ENCODE assay signal across 8 cellular contexts in the genomic region with DNA sequence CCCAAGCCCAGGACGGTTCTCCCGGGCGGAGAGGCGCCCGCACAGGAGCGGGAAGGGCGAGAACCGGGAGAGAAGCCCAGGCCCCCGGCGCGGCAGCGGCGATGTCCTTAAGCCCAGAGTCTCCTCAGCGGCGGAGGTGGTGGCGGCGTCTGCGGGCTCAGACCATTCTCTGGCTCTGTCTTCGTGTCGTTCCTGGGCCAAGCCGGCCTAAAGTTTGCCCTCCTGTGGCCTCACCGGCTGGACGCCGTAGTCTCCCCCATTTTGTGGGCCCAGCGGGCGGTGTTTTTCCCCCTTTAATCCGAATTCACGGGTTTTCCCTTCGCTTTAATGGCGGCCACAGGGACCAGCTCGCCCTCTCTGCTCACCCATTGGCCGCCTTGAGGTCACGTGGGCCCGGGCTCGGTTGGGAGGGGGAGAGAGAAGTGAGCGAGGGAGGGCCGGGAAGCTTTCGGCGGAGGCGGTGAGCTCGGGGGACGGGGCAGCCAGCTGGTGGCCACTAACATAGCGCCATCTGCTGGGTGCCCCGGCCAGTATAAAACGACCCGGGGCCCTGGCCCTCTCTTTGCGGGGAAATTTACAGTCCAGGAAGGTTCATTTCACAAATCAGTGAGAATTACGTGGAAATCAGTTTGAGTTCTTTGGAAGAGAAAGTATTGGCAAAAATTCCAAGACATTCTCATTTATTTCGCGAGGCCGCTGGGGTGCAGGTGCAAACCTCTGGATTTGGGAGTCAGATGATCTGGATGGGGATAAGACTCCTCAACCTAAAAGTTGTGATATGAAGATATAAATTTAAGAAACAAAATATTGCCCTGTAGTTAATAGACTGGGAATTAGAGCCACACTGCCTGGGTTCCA. TPM values are rescaled to one million over a fixed set of nuclear protein-coding genes. Genes with fewer than 3 reads are reported as not detected.
A peak's percentile ranks its signal among the peaks of the same experiment; 100 is the strongest.
DNase-seq lines count a peak whose midpoint lies in the region; ATAC-seq and TF ChIP-seq lines count a peak whose summit lies in the region.

No MANE protein-coding gene starts in this region.

- intact Hi-C loops in activated CD4-positive, alpha-beta T cell treated with anti-CD3 and anti-CD28 coated beads, Interleukin-2, amount 10 ng/mL, durations not matched to agents 24 days and 14 days (cut with micrococcal nuclease) = loop anchor here (1.0 to 10.0 kb wide), 4 partner anchors 139 to 1671 kb away; partner anchors contain the start of genes BRIP1, INTS2 and USP32
- intact Hi-C loops in left colon (cut with DNase I, micrococcal nuclease) = loop anchor here in 1 of 2 donors (10.0 kb wide), 1 partner anchor 201 kb away; the partner anchor contains the start of gene BRIP1

- H3K36me3 Mint-ChIP-seq in activated CD4-positive, alpha-beta T cell treated with anti-CD3 and anti-CD28 coated beads, Interleukin-2, amount 10 ng/mL, durations not matched to agents 24 days and 14 days (ENCODE audit: low read depth) = peaks cover 22% of the 10 kb centered on the region

- ATAC-seq in GM19328 (IDR thresholded peaks at IDR 0.05; ENCODE audit: unreplicated experiment) (peak; percentile 92), HG03469 (IDR thresholded peaks at IDR 0.05; ENCODE audit: unreplicated experiment) (peak; percentile 52), left colon (peak; percentile 96)

- H3K4me1 Mint-ChIP-seq in activated CD4-positive, alpha-beta T cell treated with anti-CD3 and anti-CD28 coated beads, Interleukin-2, amount 10 ng/mL, durations not matched to agents 24 days and 14 days = peaks cover 29% of the 10 kb centered on the region

- peak overlapping the region; percentile 99 for H3K27ac Mint-ChIP-seq in activated CD4-positive, alpha-beta T cell treated with anti-CD3 and anti-CD28 coated beads, Interleukin-2, amount 10 ng/mL, durations not matched to agents 24 days and 14 days

- DNase-seq in NCI-H526 (lab: John Stamatoyannopoulos, UW) = peak; percentile 94 to 99
- peak; percentile 99 for DNase-seq in activated CD4-positive, alpha-beta T cell treated with anti-CD3 and anti-CD28 coated beads, Interleukin-2, amount 10 ng/mL, durations not matched to agents 24 days and 14 days
- peak; percentile 99 for DNase-seq in coronary artery (ENCODE audit: low spot score)
- DNase-seq in left colon = peak; percentile 98 to 99
- peak; percentile 95 to 97 for DNase-seq in stimulated activated CD4-positive, alpha-beta T cell treated with anti-CD3 and anti-CD28 coated beads, Interleukin-1b, Interleukin-23, amount 100 ng/mL, for 4 hours (ENCODE audit: low read depth in 2 of 2)

- H3K4me3 ChIP-seq in coronary artery = peak overlapping the region; percentile 94

- no peaks in the 10 kb centered on the region for H3K9me3 Mint-ChIP-seq in activated CD4-positive, alpha-beta T cell treated with anti-CD3 and anti-CD28 coated beads, Interleukin-2, amount 10 ng/mL, durations not matched to agents 24 days and 14 days

- peak overlapping the region; percentile 97 for H3K4me3 Mint-ChIP-seq in activated CD4-positive, alpha-beta T cell treated with anti-CD3 and anti-CD28 coated beads, Interleukin-2, amount 10 ng/mL, durations not matched to agents 24 days and 14 days

- TF ChIP-seq CTCF in C4-2B (conservative IDR thresholded peaks at IDR 0.05) (peak; percentile 98), coronary artery (IDR thresholded peaks at IDR 0.05) (peak; percentile 86)

- peak overlapping the region; percentile 99 for H3K27ac ChIP-seq in C4-2B
- peak overlapping the region; percentile 93 to 99 for H3K27ac ChIP-seq in coronary artery

- H3K27me3 Mint-ChIP-seq in activated CD4-positive, alpha-beta T cell treated with anti-CD3 and anti-CD28 coated beads, Interleukin-2, amount 10 ng/mL, durations not matched to agents 24 days and 14 days = no peaks in the 10 kb centered on the region

RNA-seq across cellular contexts. Expression of gene MED13, which starts 0.8 kb away (rescaled TPM):
- total RNA-seq in activated CD4-positive, alpha-beta T cell treated with anti-CD3 and anti-CD28 coated beads, Interleukin-2, amount 10 ng/mL, durations not matched to agents 24 days and 14 days = 60.1 and 63.4 TPM in 2 replicates
- total RNA-seq in left colon = 10 to 100 TPM; 80.3 to 85.7 TPM

Comparison
In these comparisons a context has a peak if more than half of its experiments do, and no peak if none do; other contexts are left out.
1. Peak in every context shown above with its lines: DNase-seq, ATAC-seq, H3K4me3 ChIP-seq and H3K27ac ChIP-seq.